17 cellular contexts compared by ENCODE assay signal in genomic region chr13:95087746-95088305, GRCh38.
DNase-seq lines count a peak whose midpoint lies in the region; ATAC-seq and TF ChIP-seq lines count a peak whose summit lies in the region.
"Had no signal": no experiment of that assay in that cellular context is flagged by ENCODE, and none has a peak within 500 bp of the region (broad histone marks: within the 10 kb centered on the region; RNA-seq: fewer than 3 reads in every experiment).

No MANE protein-coding gene starts in this region.

- H3K4me3 ChIP-seq in RWPE2 (ENCODE audit: severe bottlenecking) (no peak overlapping the region), choroid plexus epithelial cell (ENCODE audit: low read depth, low read length) (no peak overlapping the region)
- H3K4me3 ChIP-seq: mucosa of descending colon, tibial artery had no signal

- ATAC-seq in activated naive CD8-positive, alpha-beta T cell treated with anti-CD3 and anti-CD28 coated beads, Interleukin-2, amount 10 ng/mL, durations not matched to agents 7 days and 5 days (ENCODE audit: low read depth): no peak
- peak; percentile 82 for ATAC-seq in RWPE2 (ENCODE audit: low read depth)
- no peak for ATAC-seq in HG03135 (IDR thresholded peaks at IDR 0.05; ENCODE audit: unreplicated experiment)
- ATAC-seq in GM21447 (IDR thresholded peaks at IDR 0.05; ENCODE audit: unreplicated experiment): no peak
- ATAC-seq: mucosa of descending colon, Right ventricle myocardium inferior had no signal

- peak overlapping the region; percentile 5 for H3K27ac Mint-ChIP-seq in activated naive CD8-positive, alpha-beta T cell treated with anti-CD3 and anti-CD28 coated beads, Interleukin-2, amount 10 ng/mL, durations not matched to agents 7 days and 5 days
- H3K27ac Mint-ChIP-seq in activated naive CD8-positive, alpha-beta T cell treated with anti-CD3 and anti-CD28 coated beads for 36 hours: no peak overlapping the region
- H3K27ac Mint-ChIP-seq: activated naive CD8-positive, alpha-beta T cell had no signal

- no peaks in the 10 kb centered on the region for H3K36me3 ChIP-seq in RWPE2 (ENCODE audit: low read depth)
- H3K36me3 ChIP-seq: tibial artery had no signal

- peaks cover 5% of the 10 kb centered on the region for H3K36me3 Mint-ChIP-seq in activated naive CD8-positive, alpha-beta T cell treated with anti-CD3 and anti-CD28 coated beads, Interleukin-2, amount 10 ng/mL, durations not matched to agents 7 days and 5 days
- H3K36me3 Mint-ChIP-seq in activated naive CD8-positive, alpha-beta T cell treated with anti-CD3 and anti-CD28 coated beads for 36 hours: peaks cover 37% of the 10 kb centered on the region

- H3K4me1 ChIP-seq in RWPE2 (ENCODE audit: insufficient read depth, poor library complexity, severe bottlenecking): peaks cover 4% of the 10 kb centered on the region
- H3K4me1 ChIP-seq: tibial artery had no signal

- H3K27me3 Mint-ChIP-seq in activated naive CD8-positive, alpha-beta T cell treated with anti-CD3 and anti-CD28 coated beads, Interleukin-2, amount 10 ng/mL, durations not matched to agents 7 days and 5 days: no peaks in the 10 kb centered on the region
- no peaks in the 10 kb centered on the region for H3K27me3 Mint-ChIP-seq in activated naive CD8-positive, alpha-beta T cell treated with anti-CD3 and anti-CD28 coated beads for 36 hours
- H3K27me3 Mint-ChIP-seq: activated naive CD8-positive, alpha-beta T cell had no signal

- H3K9me3 ChIP-seq in RWPE2 (ENCODE audit: severe bottlenecking): no peaks in the 10 kb centered on the region
- H3K9me3 ChIP-seq: mucosa of descending colon, tibial artery had no signal

- H3K4me1 Mint-ChIP-seq in activated naive CD8-positive, alpha-beta T cell treated with anti-CD3 and anti-CD28 coated beads, Interleukin-2, amount 10 ng/mL, durations not matched to agents 7 days and 5 days: peaks cover 5% of the 10 kb centered on the region
- peaks cover 6% of the 10 kb centered on the region for H3K4me1 Mint-ChIP-seq in activated naive CD8-positive, alpha-beta T cell treated with anti-CD3 and anti-CD28 coated beads for 36 hours

- H3K27me3 ChIP-seq in RWPE2 (ENCODE audit: insufficient read depth, poor library complexity, severe bottlenecking): no peaks in the 10 kb centered on the region
- H3K27me3 ChIP-seq: tibial artery had no signal

- DNase-seq in activated naive CD8-positive, alpha-beta T cell treated with anti-CD3 and anti-CD28 coated beads, Interleukin-2, amount 10 ng/mL, durations not matched to agents 7 days and 5 days: no peak
- no peak for DNase-seq in activated naive CD8-positive, alpha-beta T cell treated with anti-CD3 and anti-CD28 coated beads for 36 hours
- no peak for DNase-seq in RWPE2 (ENCODE audit: low spot score)
- DNase-seq in choroid plexus epithelial cell (ENCODE audit: low read depth): peak; percentile 79
- DNase-seq in activated naive CD4-positive, alpha-beta T cell treated with anti-CD3 and anti-CD28 coated beads, Interleukin-2, amount 50 U/mL, for 16 hours: no peak
- DNase-seq in NCI-H2171 treated with DMSO at 0.1 percent for 48 hours (lab: John Stamatoyannopoulos, UW): no peak
- DNase-seq: cortex of kidney, foreskin melanocyte, islet precursor cell, mucosa of descending colon, NCI-H1105, NCI-H524, tibial artery had no signal

- peaks cover 5% of the 10 kb centered on the region for H3K9me3 Mint-ChIP-seq in activated naive CD8-positive, alpha-beta T cell treated with anti-CD3 and anti-CD28 coated beads, Interleukin-2, amount 10 ng/mL, durations not matched to agents 7 days and 5 days
- H3K9me3 Mint-ChIP-seq in activated naive CD8-positive, alpha-beta T cell treated with anti-CD3 and anti-CD28 coated beads for 36 hours: peaks cover 7% of the 10 kb centered on the region

- POLR2A ChIA-PET in activated naive CD8-positive, alpha-beta T cell treated with anti-CD3 and anti-CD28 coated beads, Interleukin-2, amount 10 ng/mL, durations not matched to agents 7 days and 5 days (lab: Charles Lee): no interaction called here

- no peak overlapping the region for H3K4me3 Mint-ChIP-seq in activated naive CD8-positive, alpha-beta T cell treated with anti-CD3 and anti-CD28 coated beads, Interleukin-2, amount 10 ng/mL, durations not matched to agents 7 days and 5 days
- H3K4me3 Mint-ChIP-seq in activated naive CD8-positive, alpha-beta T cell treated with anti-CD3 and anti-CD28 coated beads for 36 hours: no peak overlapping the region
- H3K4me3 Mint-ChIP-seq: activated naive CD8-positive, alpha-beta T cell had no signal

- H3K27ac ChIP-seq in RWPE2 (ENCODE audit: poor library complexity, severe bottlenecking): no peak overlapping the region
- H3K27ac ChIP-seq: tibial artery had no signal

- TF ChIP-seq CTCF in RWPE2 (IDR thresholded peaks at IDR 0.05; ENCODE audit: poor library complexity, severe bottlenecking) (no peak), choroid plexus epithelial cell (conservative IDR thresholded peaks at IDR 0.05; ENCODE audit: low read depth, low read length) (no peak)
